28 cellular contexts compared by ENCODE assay signal in the genomic region with DNA sequence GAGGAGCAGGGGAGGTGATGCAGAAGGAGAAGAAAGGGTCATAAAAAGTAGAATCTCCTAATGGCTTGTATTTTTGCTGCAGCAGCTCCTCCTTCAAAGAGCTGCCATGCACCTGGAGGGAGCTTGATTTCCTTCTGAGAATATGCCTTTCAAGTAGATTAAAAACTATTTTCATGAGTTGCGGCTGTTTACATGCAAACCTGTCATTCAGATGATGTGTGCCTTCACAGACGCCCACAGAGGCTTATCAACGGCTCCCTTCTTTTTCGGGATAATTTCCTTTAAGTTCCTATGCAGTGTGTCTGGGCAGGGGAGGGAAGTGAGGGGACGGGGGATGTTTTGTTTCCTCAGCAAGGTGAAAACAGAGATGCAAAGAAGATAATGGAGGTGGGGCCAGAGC. TPM values are rescaled to one million over a fixed set of nuclear protein-coding genes. Genes with fewer than 3 reads are reported as not detected.
"Had no signal": no experiment of that assay in that cellular context is flagged by ENCODE, and none has a peak within 500 bp of the region (broad histone marks: within the 10 kb centered on the region; RNA-seq: fewer than 3 reads in every experiment).

No MANE protein-coding gene starts in this region.

- DNase-seq: stimulated activated CD4-positive, alpha-beta T cell treated with anti-CD3 and anti-CD28 coated beads, Interleukin-2, amount 100 ng/mL, for 48 hours; stimulated activated CD4-positive, alpha-beta T cell treated with anti-CD3 and anti-CD28 coated beads, Interleukin-4, amount 100 ng/mL, for 1 hour; stimulated activated CD4-positive, alpha-beta T cell treated with anti-CD3 and anti-CD28 coated beads, Interleukin-4, amount 100 ng/mL, for 24 hours; stimulated activated CD4-positive, alpha-beta T cell treated with anti-CD3 and anti-CD28 coated beads, Interleukin-4, amount 100 ng/mL, for 4 hours; stimulated activated CD8-positive, alpha-beta memory T cell treated with anti-CD3 and anti-CD28 coated beads, Interleukin-4, amount 100 ng/mL, for 48 hours; stimulated activated naive B cell treated with anti-CD40 and anti-IgM and Interleukin-4, amounts not matched to agents 10 μg/mL and 1 μg/mL and 100 μg/mL, for 72 hours; stimulated activated naive CD4-positive, alpha-beta T cell; stimulated activated naive CD4-positive, alpha-beta T cell treated with Interleukin-2 at 50 U/mL for 16 hours; stimulated activated naive CD8-positive, alpha-beta T cell treated with anti-CD3 and anti-CD28 coated beads, Interleukin-15, amount 100 ng/mL, for 72 hours; stimulated activated naive CD8-positive, alpha-beta T cell treated with anti-CD3 and anti-CD28 coated beads, Interleukin-15, Interleukin-2, amounts not matched to agents 100 U/mL and 50 U/mL, for 24 hours; stomach; substantia nigra; testis; thyroid gland; tibial artery; transverse colon; trophoblast cell; upper lobe of left lung; upper lobe of right lung; uterus had no signal

- H3K9me3 Mint-ChIP-seq: stimulated activated effector memory CD8-positive, alpha-beta T cell treated with anti-CD3 and anti-CD28 coated beads, Interleukin-12 subunit alpha, Interleukin-12 subunit beta, amount 100 ng/mL, for 72 hours; stimulated activated memory B cell treated with anti-CD40 and anti-IgM and Interleukin-4, amounts not matched to agents 10 μg/mL and 1 μg/mL and 100 μg/mL, for 72 hours; stimulated activated naive B cell treated with anti-CD40 and anti-IgM and Interleukin-4, amounts not matched to agents 10 μg/mL and 1 μg/mL and 100 μg/mL, for 72 hours; stimulated activated naive CD8-positive, alpha-beta T cell treated with anti-CD3 and anti-CD28 coated beads, Interleukin-15, amount 100 ng/mL, for 72 hours; stimulated activated naive CD8-positive, alpha-beta T cell treated with anti-CD3 and anti-CD28 coated beads, Interleukin-15, Interleukin-2, amounts not matched to agents 100 ng/mL and 50 ng/mL, for 24 hours; type B pancreatic cell had no signal

- H3K4me1 ChIP-seq: stomach, suprapubic skin, testis, thyroid gland, tibial nerve, transverse colon, upper lobe of left lung, upper lobe of right lung, uterus, vagina had no signal

- H3K27me3 ChIP-seq: testis, thyroid gland, tibial artery, tibial nerve, transverse colon, upper lobe of left lung, upper lobe of right lung, uterus, vagina had no signal

- H3K27me3 Mint-ChIP-seq: stimulated activated naive CD8-positive, alpha-beta T cell treated with anti-CD3 and anti-CD28 coated beads, Interleukin-15, amount 100 ng/mL, for 72 hours had no signal

- H3K36me3 Mint-ChIP-seq: stimulated activated effector memory CD8-positive, alpha-beta T cell treated with anti-CD3 and anti-CD28 coated beads, Interleukin-12 subunit alpha, Interleukin-12 subunit beta, amount 100 ng/mL, for 72 hours; stimulated activated memory B cell treated with anti-CD40 and anti-IgM and Interleukin-4, amounts not matched to agents 10 μg/mL and 1 μg/mL and 100 μg/mL, for 72 hours; stimulated activated naive B cell treated with anti-CD40 and anti-IgM and Interleukin-4, amounts not matched to agents 10 μg/mL and 1 μg/mL and 100 μg/mL, for 72 hours; type B pancreatic cell had no signal

- H3K27ac Mint-ChIP-seq: stimulated activated effector memory CD8-positive, alpha-beta T cell treated with anti-CD3 and anti-CD28 coated beads, Interleukin-12 subunit alpha, Interleukin-12 subunit beta, amount 100 ng/mL, for 72 hours; stimulated activated memory B cell treated with anti-CD40 and anti-IgM and Interleukin-4, amounts not matched to agents 10 μg/mL and 1 μg/mL and 100 μg/mL, for 72 hours; stimulated activated naive B cell treated with anti-CD40 and anti-IgM and Interleukin-4, amounts not matched to agents 10 μg/mL and 1 μg/mL and 100 μg/mL, for 72 hours; stimulated activated naive CD8-positive, alpha-beta T cell treated with anti-CD3 and anti-CD28 coated beads, Interleukin-15, amount 100 ng/mL, for 72 hours; stimulated activated naive CD8-positive, alpha-beta T cell treated with anti-CD3 and anti-CD28 coated beads, Interleukin-15, Interleukin-2, amounts not matched to agents 100 ng/mL and 50 ng/mL, for 24 hours; type B pancreatic cell had no signal

- ATAC-seq: stimulated activated effector memory CD8-positive, alpha-beta T cell treated with anti-CD3 and anti-CD28 coated beads, Interleukin-12 subunit alpha, Interleukin-12 subunit beta, amount 100 ng/mL, for 72 hours; stimulated activated memory B cell treated with anti-CD40 and anti-IgM and Interleukin-4, amounts not matched to agents 10 μg/mL and 1 μg/mL and 100 μg/mL, for 72 hours; stimulated activated naive B cell treated with anti-CD40 and anti-IgM and Interleukin-4, amounts not matched to agents 10 μg/mL and 1 μg/mL and 100 μg/mL, for 72 hours; stimulated activated naive CD8-positive, alpha-beta T cell treated with anti-CD3 and anti-CD28 coated beads, Interleukin-15, amount 100 ng/mL, for 72 hours; stimulated activated naive CD8-positive, alpha-beta T cell treated with anti-CD3 and anti-CD28 coated beads, Interleukin-15, Interleukin-2, amounts not matched to agents 100 U/mL and 50 U/mL, for 24 hours; upper lobe of right lung had no signal

- H3K4me1 Mint-ChIP-seq: stimulated activated effector memory CD8-positive, alpha-beta T cell treated with anti-CD3 and anti-CD28 coated beads, Interleukin-12 subunit alpha, Interleukin-12 subunit beta, amount 100 ng/mL, for 72 hours; stimulated activated memory B cell treated with anti-CD40 and anti-IgM and Interleukin-4, amounts not matched to agents 10 μg/mL and 1 μg/mL and 100 μg/mL, for 72 hours; stimulated activated naive B cell treated with anti-CD40 and anti-IgM and Interleukin-4, amounts not matched to agents 10 μg/mL and 1 μg/mL and 100 μg/mL, for 72 hours; stimulated activated naive CD8-positive, alpha-beta T cell treated with anti-CD3 and anti-CD28 coated beads, Interleukin-15, amount 100 ng/mL, for 72 hours had no signal

- H3K4me3 ChIP-seq: stomach, suprapubic skin, testis, thoracic aorta, thyroid gland, tibial artery, tibial nerve, transverse colon, upper lobe of left lung, upper lobe of right lung, uterus, vagina had no signal

- H3K9me3 ChIP-seq: stomach, suprapubic skin, testis, thoracic aorta, thyroid gland, tibial artery, tibial nerve, transverse colon, upper lobe of left lung, upper lobe of right lung, uterus, vagina had no signal

- H3K27ac ChIP-seq: stomach, suprapubic skin, testis, thoracic aorta, thyroid gland, tibial artery, tibial nerve, transverse colon, upper lobe of left lung, upper lobe of right lung, uterus, vagina had no signal

- H3K36me3 ChIP-seq: stomach, suprapubic skin, thoracic aorta, thyroid gland, tibial artery, tibial nerve, transverse colon, upper lobe of left lung, upper lobe of right lung, uterus, vagina had no signal

- H3K4me3 Mint-ChIP-seq: stimulated activated effector memory CD8-positive, alpha-beta T cell treated with anti-CD3 and anti-CD28 coated beads, Interleukin-12 subunit alpha, Interleukin-12 subunit beta, amount 100 ng/mL, for 72 hours; stimulated activated memory B cell treated with anti-CD40 and anti-IgM and Interleukin-4, amounts not matched to agents 10 μg/mL and 1 μg/mL and 100 μg/mL, for 72 hours; stimulated activated naive B cell treated with anti-CD40 and anti-IgM and Interleukin-4, amounts not matched to agents 10 μg/mL and 1 μg/mL and 100 μg/mL, for 72 hours; stimulated activated naive CD8-positive, alpha-beta T cell treated with anti-CD3 and anti-CD28 coated beads, Interleukin-15, amount 100 ng/mL, for 72 hours; stimulated activated naive CD8-positive, alpha-beta T cell treated with anti-CD3 and anti-CD28 coated beads, Interleukin-15, Interleukin-2, amounts not matched to agents 100 ng/mL and 50 ng/mL, for 24 hours; type B pancreatic cell had no signal

RNA-seq across cellular contexts. Expression of a gene that starts 38.8 kb away (rescaled TPM):
- total RNA-seq: tibial nerve had no signal
- polyA plus RNA-seq: stomach had no signal
